In the genomic region with DNA sequence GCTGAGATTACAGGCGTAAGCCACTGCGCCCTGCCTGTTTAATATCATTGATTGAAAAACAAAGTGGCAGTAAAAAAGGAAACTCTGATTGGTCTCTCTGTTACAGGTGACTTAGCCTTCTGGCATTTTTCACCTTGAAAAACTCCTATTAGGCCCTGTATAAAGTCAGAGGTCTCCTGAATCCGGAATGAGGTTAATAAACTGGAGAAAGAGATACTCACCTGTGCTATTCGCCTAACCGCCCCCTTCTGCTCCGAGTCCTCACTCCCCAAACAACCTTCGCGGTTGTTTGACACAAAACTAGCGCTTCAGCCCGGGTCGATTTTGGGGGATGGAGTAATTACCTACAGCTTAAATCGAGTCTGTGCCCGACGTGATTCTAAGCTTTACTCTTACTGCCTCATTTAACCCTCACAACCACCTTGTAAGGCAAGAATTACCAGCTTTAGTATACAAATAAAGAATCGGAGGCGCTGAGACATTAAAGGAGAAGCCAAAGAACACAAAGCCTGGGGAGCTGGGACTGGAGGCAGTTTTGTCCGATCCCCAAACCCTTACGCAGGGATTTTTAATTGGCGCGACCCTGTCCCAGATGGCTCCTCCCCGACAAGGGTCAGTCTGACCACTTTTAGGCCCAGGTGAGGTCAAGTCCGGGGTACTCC, we compare ENCODE assay signal across 8 cellular contexts. TPM values are rescaled to one million over a fixed set of nuclear protein-coding genes. Genes with fewer than 3 reads are reported as not detected.
DNase-seq lines count a peak whose midpoint lies in the region; TF ChIP-seq lines count a peak whose summit lies in the region.

No MANE protein-coding gene starts in this region.

- in situ Hi-C loops in G401 (cut with HindIII; ENCODE audit: low sequenced_read_pairs): no loop called here

- no peaks in the 10 kb centered on the region for H3K4me1 ChIP-seq in CD8-positive, alpha-beta memory T cell (ENCODE audit: insufficient read depth, low read length)
- peaks cover 0 to 17% (median 0%) of the 10 kb centered on the region in 4 donors for H3K4me1 ChIP-seq in Peyer's patch
- peaks cover 5% of the 10 kb centered on the region for H3K4me1 ChIP-seq in osteoblast (ENCODE audit: insufficient read depth, low read length)

- H2AFZ ChIP-seq in osteoblast (ENCODE audit: low read length): peak overlapping the region; percentile 99

- peaks cover 0 to 12% (median 1%) of the 10 kb centered on the region in 3 donors for H3K36me3 Mint-ChIP-seq in CD8-positive, alpha-beta memory T cell

- DNase-seq in CD8-positive, alpha-beta memory T cell: no peak
- DNase-seq in Peyer's patch: no peak
- DNase-seq in epithelial cell of proximal tubule (ENCODE audit: low read depth): no peak
- peak; percentile 73 for DNase-seq in osteoblast (ENCODE audit: insufficient read length, low spot score, missing footprints)
- no peak for DNase-seq in HUDEP-2 (lab: John Stamatoyannopoulos, UW; ENCODE audit: unreplicated experiment in 76 of 76)
- DNase-seq in NCI-H2081 (lab: John Stamatoyannopoulos, UW): no peak
- DNase-seq in G401 (ENCODE audit: low spot score): no peak
- no peak for DNase-seq in NCI-H2171 (lab: John Stamatoyannopoulos, UW)

- peak overlapping the region; percentile 87 for H3K27ac ChIP-seq in CD8-positive, alpha-beta memory T cell (ENCODE audit: low read depth, low read length)
- peak overlapping the region; percentile 83 to 97 (median 92) for H3K27ac ChIP-seq in Peyer's patch
- peak overlapping the region; percentile 95 for H3K27ac ChIP-seq in osteoblast (ENCODE audit: low read depth, low read length)

- peak overlapping the region; percentile 92 for H3K4me2 ChIP-seq in osteoblast (ENCODE audit: insufficient read depth, low read length)

- TF ChIP-seq CTCF in Peyer's patch (IDR thresholded peaks at IDR 0.05): no peak
- TF ChIP-seq CTCF in epithelial cell of proximal tubule (conservative IDR thresholded peaks at IDR 0.05; ENCODE audit: low read depth, low read length): no peak
- no peak for TF ChIP-seq CTCF in osteoblast (IDR thresholded peaks at IDR 0.05; ENCODE audit: extremely low read depth, low read depth, low read length)

- H3K36me3 ChIP-seq in CD8-positive, alpha-beta memory T cell (ENCODE audit: insufficient read depth, low read length): no peaks in the 10 kb centered on the region
- H3K36me3 ChIP-seq in Peyer's patch (no peaks in the 10 kb centered on the region), osteoblast (ENCODE audit: insufficient read depth, low read length) (peaks cover 16% of the 10 kb centered on the region)

- TF ChIP-seq POLR2A in Peyer's patch (IDR thresholded peaks at IDR 0.05): no peak

- H3K9me3 Mint-ChIP-seq in CD8-positive, alpha-beta memory T cell: no peaks in the 10 kb centered on the region

- H3K27ac Mint-ChIP-seq in CD8-positive, alpha-beta memory T cell: peak overlapping the region; percentile 85 to 100 (median 95)

- CTCF ChIA-PET in CD8-positive, alpha-beta memory T cell (lab: Charles Lee): interaction anchor here (0.8 to 12.9 kb wide), 21 partner anchors 10 to 343 kb away, joined by 3 to 285 read pairs (median 4); partner anchors contain the start of genes FAIM and PIK3CB

- no peaks in the 10 kb centered on the region for H4K20me1 ChIP-seq in osteoblast (ENCODE audit: insufficient read depth, low read length)

- H3K4me1 Mint-ChIP-seq in CD8-positive, alpha-beta memory T cell: peaks cover 8 to 10% (median 9%) of the 10 kb centered on the region in 3 donors

- peak overlapping the region; percentile 85 to 98 (median 95) for H3K4me3 Mint-ChIP-seq in CD8-positive, alpha-beta memory T cell

- H3K27me3 Mint-ChIP-seq in CD8-positive, alpha-beta memory T cell: peaks cover 0 to 1% of the 10 kb centered on the region in 2 donors

- POLR2A ChIA-PET in CD8-positive, alpha-beta memory T cell (lab: Charles Lee): interaction anchor here (0.6 to 2.2 kb wide), 4 partner anchors 15 to 325 kb away, joined by 3 to 18 read pairs (median 11); partner anchors contain the start of gene FAIM

- H3K79me2 ChIP-seq in osteoblast (ENCODE audit: insufficient read depth, low read length): peaks cover 13% of the 10 kb centered on the region

- no peaks in the 10 kb centered on the region for H3K27me3 ChIP-seq in CD8-positive, alpha-beta memory T cell (ENCODE audit: insufficient read depth, low read length, poor library complexity, severe bottlenecking)
- no peaks in the 10 kb centered on the region for H3K27me3 ChIP-seq in Peyer's patch
- no peaks in the 10 kb centered on the region for H3K27me3 ChIP-seq in osteoblast (ENCODE audit: insufficient read depth, low read length)

- H3K9me3 ChIP-seq in CD8-positive, alpha-beta memory T cell (ENCODE audit: low read length): no peaks in the 10 kb centered on the region
- no peaks in the 10 kb centered on the region for H3K9me3 ChIP-seq in Peyer's patch
- no peaks in the 10 kb centered on the region for H3K9me3 ChIP-seq in osteoblast (ENCODE audit: low read depth, low read length)

- H3K4me3 ChIP-seq in CD8-positive, alpha-beta memory T cell (ENCODE audit: low read length): peak overlapping the region; percentile 94
- H3K4me3 ChIP-seq in Peyer's patch (peak overlapping the region; percentile 59 to 85 (median 71)), epithelial cell of proximal tubule (ENCODE audit: low read depth, low read length) (peak overlapping the region; percentile 86), osteoblast (ENCODE audit: insufficient read depth, low read length) (peak overlapping the region; percentile 80)

RNA-seq across cellular contexts. Expression of gene CEP70, which starts 0.4 kb away (rescaled TPM):
- 1 to 10 TPM; 8.0 to 8.4 TPM for total RNA-seq in CD8-positive, alpha-beta memory T cell
- polyA plus RNA-seq in CD8-positive, alpha-beta memory T cell: 7.6 TPM
- total RNA-seq in Peyer's patch (10 to 100 TPM; 11.2 to 57.8 (median 23.0) TPM), epithelial cell of proximal tubule (12.8 and 21.0 TPM in 2 replicates), osteoblast (36.5 and 51.0 TPM in 2 replicates)
- total RNA-seq in G401 (2014; rRNA removed; shearing (Covaris generic)): 22.3 and 35.3 TPM in 2 replicates

RNA-seq across cellular contexts. Expression of gene FAIM, which starts 15.0 kb away (rescaled TPM):
- 1 to 10 TPM; 8.4 to 8.5 TPM for total RNA-seq in CD8-positive, alpha-beta memory T cell
- 8.9 TPM for polyA plus RNA-seq in CD8-positive, alpha-beta memory T cell
- 10 to 100 TPM in 2 of 4 donors, 1 to 10 TPM in 2; 3.7 to 15.2 (median 8.0) TPM for total RNA-seq in Peyer's patch
- total RNA-seq in epithelial cell of proximal tubule: 16.1 and 20.3 TPM in 2 replicates
- 9.7 and 13.0 TPM in 2 replicates for total RNA-seq in osteoblast
- total RNA-seq in G401 (2014; rRNA removed; shearing (Covaris generic)): 23.8 and 26.2 TPM in 2 replicates
